In the genomic region with DNA sequence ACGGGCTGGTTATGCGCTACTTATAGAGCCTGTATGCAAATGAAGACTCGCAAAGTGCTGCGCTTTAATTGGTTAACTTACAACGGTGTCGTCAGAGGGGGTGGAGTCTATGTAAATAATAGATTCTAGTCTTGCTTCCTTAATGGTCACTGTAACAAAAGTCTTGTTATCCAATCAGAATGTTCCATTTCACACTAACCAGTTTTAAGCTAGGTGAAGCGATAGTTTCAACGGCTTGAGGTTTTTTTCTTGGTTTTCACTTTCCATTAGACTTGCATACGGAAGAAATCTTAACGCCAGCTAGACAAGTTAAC, we compare ENCODE assay signal across 7 cellular contexts.
A peak's percentile ranks its signal among the peaks of the same experiment; 100 is the strongest.
DNase-seq lines count a peak whose midpoint lies in the region; ATAC-seq and TF ChIP-seq lines count a peak whose summit lies in the region.
"Not testable (repeated sequence)": the region's sequence is repeated elsewhere in the genome, so short reads cannot be mapped to it uniquely, and the experiment has no call there.

No MANE protein-coding gene starts in this region.

- H3K79me2 ChIP-seq in mammary epithelial cell (ENCODE audit: insufficient read depth, low read length) = not testable (repeated sequence)

- H3K36me3 Mint-ChIP-seq in HFFc6 (ENCODE audit: low read depth); activated CD8-positive, alpha-beta T cell treated with anti-CD3 and anti-CD28 coated beads for 36 hours (ENCODE audit: low read depth); natural killer cell treated with Interleukin-12 subunit alpha and Interleukin-12 subunit beta and Interleukin-15 and Interleukin-18, amount 100 ng/mL, for 72 hours; stimulated activated memory B cell treated with anti-CD40 and anti-IgM and Interleukin-4, amounts not matched to agents 10 μg/mL and 1 μg/mL and 100 μg/mL, for 72 hours: not testable (repeated sequence)

- H3K4me3 ChIP-seq in mammary epithelial cell (replicated peaks in 1 of 3; ENCODE audit: insufficient read depth in 1 of 3, low read depth in 2 of 3, low read length in 3 of 3) (peak overlapping the region in 1 of 3 experiments; percentile 22), esophagus squamous epithelium (peak overlapping the region; percentile 8 to 56 (median 42)), right cardiac atrium (ENCODE audit: low read length) (peak overlapping the region; percentile 35)

- peak overlapping the region; percentile 76 for H2AFZ ChIP-seq in mammary epithelial cell (ENCODE audit: low read depth, low read length)

- BruUV-seq in mammary epithelial cell (replicated peaks; lab: Mats Ljungman, UMichigan) = not testable (repeated sequence)

- POLR2A ChIA-PET in activated CD8-positive, alpha-beta T cell treated with anti-CD3 and anti-CD28 coated beads for 36 hours (lab: Charles Lee) = not testable (repeated sequence)

- not testable (repeated sequence) for H3K36me3 ChIP-seq in mammary epithelial cell (ENCODE audit: insufficient read depth, low read length); esophagus squamous epithelium

- dilution Hi-C loops in mammary epithelial cell (cut with HindIII; ENCODE audit: low sequenced_read_pairs) = not testable (repeated sequence)

- TF ChIP-seq CTCF in HFFc6 (IDR thresholded peaks at IDR 0.05); activated CD8-positive, alpha-beta T cell treated with anti-CD3 and anti-CD28 coated beads for 36 hours (IDR thresholded peaks at IDR 0.05); mammary epithelial cell (conservative IDR thresholded peaks at IDR 0.05 in 1 of 2, IDR thresholded peaks at IDR 0.05 in 1 of 2; ENCODE audit: extremely low read depth in 1 of 2, insufficient read depth in 1 of 2, low read depth in 1 of 2, low read length in 2 of 2); esophagus squamous epithelium (IDR thresholded peaks at IDR 0.05): not testable (repeated sequence)

- H3K27ac ChIP-seq in mammary epithelial cell (ENCODE audit: insufficient read depth, low read depth, low read length); right cardiac atrium (ENCODE audit: low read length): not testable (repeated sequence)
- peak overlapping the region in 3 of 4 donors; percentile 21 to 69 (median 64) for H3K27ac ChIP-seq in esophagus squamous epithelium

- H3K9me3 Mint-ChIP-seq in HFFc6; activated CD8-positive, alpha-beta T cell treated with anti-CD3 and anti-CD28 coated beads for 36 hours; natural killer cell treated with Interleukin-12 subunit alpha and Interleukin-12 subunit beta and Interleukin-15 and Interleukin-18, amount 100 ng/mL, for 72 hours; stimulated activated memory B cell treated with anti-CD40 and anti-IgM and Interleukin-4, amounts not matched to agents 10 μg/mL and 1 μg/mL and 100 μg/mL, for 72 hours: not testable (repeated sequence)

- not testable (repeated sequence) for H3K27ac Mint-ChIP-seq in HFFc6; activated CD8-positive, alpha-beta T cell treated with anti-CD3 and anti-CD28 coated beads for 36 hours; natural killer cell treated with Interleukin-12 subunit alpha and Interleukin-12 subunit beta and Interleukin-15 and Interleukin-18, amount 100 ng/mL, for 72 hours; stimulated activated memory B cell treated with anti-CD40 and anti-IgM and Interleukin-4, amounts not matched to agents 10 μg/mL and 1 μg/mL and 100 μg/mL, for 72 hours

- TF ChIP-seq POLR2A in esophagus squamous epithelium (IDR thresholded peaks at IDR 0.05) = not testable (repeated sequence)

- H3K27me3 Mint-ChIP-seq in HFFc6 (ENCODE audit: insufficient read depth); activated CD8-positive, alpha-beta T cell treated with anti-CD3 and anti-CD28 coated beads for 36 hours; natural killer cell treated with Interleukin-12 subunit alpha and Interleukin-12 subunit beta and Interleukin-15 and Interleukin-18, amount 100 ng/mL, for 72 hours; stimulated activated memory B cell treated with anti-CD40 and anti-IgM and Interleukin-4, amounts not matched to agents 10 μg/mL and 1 μg/mL and 100 μg/mL, for 72 hours: not testable (repeated sequence)

- H3K4me1 ChIP-seq in mammary epithelial cell (ENCODE audit: insufficient read depth, low read length); esophagus squamous epithelium; right cardiac atrium (ENCODE audit: control insufficient read depth, insufficient read depth, low read length): not testable (repeated sequence)

- ATAC-seq in activated CD8-positive, alpha-beta T cell treated with anti-CD3 and anti-CD28 coated beads for 36 hours = peak; percentile 66
- ATAC-seq in right cardiac atrium = peak; percentile 96 to 97
- peak; percentile 71 to 86 for ATAC-seq in natural killer cell treated with Interleukin-12 subunit alpha and Interleukin-12 subunit beta and Interleukin-15 and Interleukin-18, amount 100 ng/mL, for 72 hours
- peak; percentile 65 for ATAC-seq in stimulated activated memory B cell treated with anti-CD40 and anti-IgM and Interleukin-4, amounts not matched to agents 10 μg/mL and 1 μg/mL and 100 μg/mL, for 72 hours

- WGBS in mammary epithelial cell (ENCODE audit: low coverage, missing lambda C conversion rate) = 0% methylated on average over 2 of the region's 10 CpGs
- 18 to 25% methylated on average over 4 to 5 of the region's 10 CpGs for WGBS in esophagus squamous epithelium, 2 donors
- WGBS in right cardiac atrium = 6% methylated on average over 5 of the region's 10 CpGs

- not testable (repeated sequence) for H3K9ac ChIP-seq in mammary epithelial cell (ENCODE audit: insufficient read depth, low read length)

- H3K9me3 ChIP-seq in mammary epithelial cell (replicated peaks; ENCODE audit: insufficient read depth, low read length); esophagus squamous epithelium; right cardiac atrium (ENCODE audit: control insufficient read depth, low read length): not testable (repeated sequence)

- CTCF ChIA-PET in activated CD8-positive, alpha-beta T cell treated with anti-CD3 and anti-CD28 coated beads for 36 hours (lab: Charles Lee); mammary epithelial cell (lab: Charles Lee; ENCODE audit: low non-redundant PET): not testable (repeated sequence)

- H4K20me1 ChIP-seq in mammary epithelial cell (ENCODE audit: insufficient read depth, low read length) = not testable (repeated sequence)

- DNase-seq in HFFc6 = peak; percentile 33
- not testable (repeated sequence) for DNase-seq in activated CD8-positive, alpha-beta T cell treated with anti-CD3 and anti-CD28 coated beads for 36 hours; mammary epithelial cell; esophagus squamous epithelium (lab: John Stamatoyannopoulos, UW); right cardiac atrium; natural killer cell treated with Interleukin-12 subunit alpha and Interleukin-12 subunit beta and Interleukin-15 and Interleukin-18, amount 100 ng/mL, for 72 hours (ENCODE audit: low spot score)

- in situ Hi-C loops in mammary epithelial cell (cut with MboI; ENCODE audit: low sequenced_read_pairs in 2 of 2) = not testable (repeated sequence)

- intact Hi-C loops in activated CD8-positive, alpha-beta T cell treated with anti-CD3 and anti-CD28 coated beads for 36 hours (cut with micrococcal nuclease); mammary epithelial cell (cut with micrococcal nuclease); esophagus squamous epithelium (cut with DNase I); right cardiac atrium (cut with DNase I): not testable (repeated sequence)

- not testable (repeated sequence) for H3K27me3 ChIP-seq in mammary epithelial cell (ENCODE audit: insufficient read depth, low read length); esophagus squamous epithelium; right cardiac atrium (ENCODE audit: control insufficient read depth, insufficient read depth)

- H3K4me3 Mint-ChIP-seq in HFFc6 = peak overlapping the region; percentile 66; the same call in 1 of the 2 replicates
- H3K4me3 Mint-ChIP-seq in activated CD8-positive, alpha-beta T cell treated with anti-CD3 and anti-CD28 coated beads for 36 hours; natural killer cell treated with Interleukin-12 subunit alpha and Interleukin-12 subunit beta and Interleukin-15 and Interleukin-18, amount 100 ng/mL, for 72 hours; stimulated activated memory B cell treated with anti-CD40 and anti-IgM and Interleukin-4, amounts not matched to agents 10 μg/mL and 1 μg/mL and 100 μg/mL, for 72 hours: not testable (repeated sequence)

- H3K4me2 ChIP-seq in mammary epithelial cell (ENCODE audit: insufficient read depth, low read depth, low read length) = not testable (repeated sequence)

- not testable (repeated sequence) for H3K4me1 Mint-ChIP-seq in HFFc6 (ENCODE audit: low read depth); activated CD8-positive, alpha-beta T cell treated with anti-CD3 and anti-CD28 coated beads for 36 hours (ENCODE audit: low read depth); natural killer cell treated with Interleukin-12 subunit alpha and Interleukin-12 subunit beta and Interleukin-15 and Interleukin-18, amount 100 ng/mL, for 72 hours (ENCODE audit: low read depth in 2 of 2); stimulated activated memory B cell treated with anti-CD40 and anti-IgM and Interleukin-4, amounts not matched to agents 10 μg/mL and 1 μg/mL and 100 μg/mL, for 72 hours
